Comparison of ENCODE assay signal across 2 cellular contexts in the genomic region with DNA sequence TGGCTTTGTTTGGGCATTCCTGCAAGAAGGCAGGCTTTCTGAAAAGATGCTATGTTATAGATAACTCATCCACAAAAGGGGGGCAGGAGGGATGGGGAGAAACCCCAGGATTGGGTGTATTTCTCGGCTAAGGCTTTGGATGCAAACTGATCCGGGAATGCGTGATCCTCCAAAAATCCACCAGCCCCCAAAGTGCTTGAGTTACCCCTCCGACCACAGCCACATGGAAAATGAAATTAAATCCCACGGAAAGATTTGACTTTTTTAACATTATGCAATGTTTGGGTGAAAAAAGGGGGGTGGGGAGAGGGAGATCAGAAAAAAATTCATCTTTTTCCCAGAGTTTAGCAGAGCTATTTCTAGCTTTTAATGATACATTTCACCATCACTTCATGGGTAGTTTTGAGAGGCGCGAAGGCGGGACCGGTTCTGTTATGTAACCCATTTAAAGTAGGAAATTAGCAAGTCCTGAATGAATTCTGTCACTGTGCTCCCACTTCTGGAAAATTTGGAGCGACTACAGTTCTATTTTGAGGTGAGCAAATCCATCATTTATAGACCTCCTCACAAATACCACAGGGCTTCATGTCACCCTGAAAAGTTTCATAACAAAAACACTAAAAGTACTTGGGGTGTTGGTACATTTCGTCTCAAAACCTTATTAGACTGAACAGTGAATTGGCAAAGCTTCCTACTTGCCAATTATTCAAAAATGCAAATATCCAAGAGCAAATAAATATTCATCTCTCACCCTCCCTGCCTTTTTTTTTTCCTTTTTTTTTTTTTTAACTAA.
TF ChIP-seq lines count a peak whose summit lies in the region.

No MANE protein-coding gene starts in this region.

TF ChIP-seq in HCT116, 20 proteins besides CTCF, POLR2A, EP300 and RAD21:
- no peak for TF ChIP-seq SP1 (IDR thresholded peaks at IDR 0.05; ENCODE audit: low read depth)
- TF ChIP-seq, protein P1, sequence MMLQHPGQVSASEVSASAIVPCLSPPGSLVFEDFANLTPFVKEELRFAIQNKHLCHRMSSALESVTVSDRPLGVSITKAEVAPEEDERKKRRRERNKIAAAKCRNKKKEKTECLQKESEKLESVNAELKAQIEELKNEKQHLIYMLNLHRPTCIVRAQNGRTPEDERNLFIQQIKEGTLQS (IDR thresholded peaks at IDR 0.05): no peak
- TF ChIP-seq, protein P2, sequence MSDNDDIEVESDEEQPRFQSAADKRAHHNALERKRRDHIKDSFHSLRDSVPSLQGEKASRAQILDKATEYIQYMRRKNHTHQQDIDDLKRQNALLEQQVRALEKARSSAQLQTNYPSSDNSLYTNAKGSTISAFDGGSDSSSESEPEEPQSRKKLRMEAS (IDR thresholded peaks at IDR 0.05): no peak
- TF ChIP-seq SRF (IDR thresholded peaks at IDR 0.05; ENCODE audit: low read depth): no peak
TF ChIP-seq in HCT116: peak in this region for 0.

TF ChIP-seq in GM12878, 131 proteins besides CTCF, POLR2A, EP300 and RAD21:
- TF ChIP-seq, protein P3, sequence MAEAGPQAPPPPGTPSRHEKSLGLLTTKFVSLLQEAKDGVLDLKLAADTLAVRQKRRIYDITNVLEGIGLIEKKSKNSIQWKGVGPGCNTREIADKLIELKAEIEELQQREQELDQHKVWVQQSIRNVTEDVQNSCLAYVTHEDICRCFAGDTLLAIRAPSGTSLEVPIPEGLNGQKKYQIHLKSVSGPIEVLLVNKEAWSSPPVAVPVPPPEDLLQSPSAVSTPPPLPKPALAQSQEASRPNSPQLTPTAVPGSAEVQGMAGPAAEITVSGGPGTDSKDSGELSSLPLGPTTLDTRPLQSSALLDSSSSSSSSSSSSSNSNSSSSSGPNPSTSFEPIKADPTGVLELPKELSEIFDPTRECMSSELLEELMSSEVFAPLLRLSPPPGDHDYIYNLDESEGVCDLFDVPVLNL (IDR thresholded peaks at IDR 0.05; ENCODE audit: low read depth, low read length): no peak
- TF ChIP-seq, protein P4, sequence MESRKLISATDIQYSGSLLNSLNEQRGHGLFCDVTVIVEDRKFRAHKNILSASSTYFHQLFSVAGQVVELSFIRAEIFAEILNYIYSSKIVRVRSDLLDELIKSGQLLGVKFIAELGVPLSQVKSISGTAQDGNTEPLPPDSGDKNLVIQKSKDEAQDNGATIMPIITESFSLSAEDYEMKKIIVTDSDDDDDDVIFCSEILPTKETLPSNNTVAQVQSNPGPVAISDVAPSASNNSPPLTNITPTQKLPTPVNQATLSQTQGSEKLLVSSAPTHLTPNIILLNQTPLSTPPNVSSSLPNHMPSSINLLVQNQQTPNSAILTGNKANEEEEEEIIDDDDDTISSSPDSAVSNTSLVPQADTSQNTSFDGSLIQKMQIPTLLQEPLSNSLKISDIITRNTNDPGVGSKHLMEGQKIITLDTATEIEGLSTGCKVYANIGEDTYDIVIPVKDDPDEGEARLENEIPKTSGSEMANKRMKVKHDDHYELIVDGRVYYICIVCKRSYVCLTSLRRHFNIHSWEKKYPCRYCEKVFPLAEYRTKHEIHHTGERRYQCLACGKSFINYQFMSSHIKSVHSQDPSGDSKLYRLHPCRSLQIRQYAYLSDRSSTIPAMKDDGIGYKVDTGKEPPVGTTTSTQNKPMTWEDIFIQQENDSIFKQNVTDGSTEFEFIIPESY (IDR thresholded peaks at IDR 0.05): no peak
- TF ChIP-seq TBL1XR1 (IDR thresholded peaks at IDR 0.05; ENCODE audit: low read depth, low read length): no peak
- no peak for TF ChIP-seq KDM1A (IDR thresholded peaks at IDR 0.05; ENCODE audit: borderline replicate concordance)
- TF ChIP-seq, protein P5, sequence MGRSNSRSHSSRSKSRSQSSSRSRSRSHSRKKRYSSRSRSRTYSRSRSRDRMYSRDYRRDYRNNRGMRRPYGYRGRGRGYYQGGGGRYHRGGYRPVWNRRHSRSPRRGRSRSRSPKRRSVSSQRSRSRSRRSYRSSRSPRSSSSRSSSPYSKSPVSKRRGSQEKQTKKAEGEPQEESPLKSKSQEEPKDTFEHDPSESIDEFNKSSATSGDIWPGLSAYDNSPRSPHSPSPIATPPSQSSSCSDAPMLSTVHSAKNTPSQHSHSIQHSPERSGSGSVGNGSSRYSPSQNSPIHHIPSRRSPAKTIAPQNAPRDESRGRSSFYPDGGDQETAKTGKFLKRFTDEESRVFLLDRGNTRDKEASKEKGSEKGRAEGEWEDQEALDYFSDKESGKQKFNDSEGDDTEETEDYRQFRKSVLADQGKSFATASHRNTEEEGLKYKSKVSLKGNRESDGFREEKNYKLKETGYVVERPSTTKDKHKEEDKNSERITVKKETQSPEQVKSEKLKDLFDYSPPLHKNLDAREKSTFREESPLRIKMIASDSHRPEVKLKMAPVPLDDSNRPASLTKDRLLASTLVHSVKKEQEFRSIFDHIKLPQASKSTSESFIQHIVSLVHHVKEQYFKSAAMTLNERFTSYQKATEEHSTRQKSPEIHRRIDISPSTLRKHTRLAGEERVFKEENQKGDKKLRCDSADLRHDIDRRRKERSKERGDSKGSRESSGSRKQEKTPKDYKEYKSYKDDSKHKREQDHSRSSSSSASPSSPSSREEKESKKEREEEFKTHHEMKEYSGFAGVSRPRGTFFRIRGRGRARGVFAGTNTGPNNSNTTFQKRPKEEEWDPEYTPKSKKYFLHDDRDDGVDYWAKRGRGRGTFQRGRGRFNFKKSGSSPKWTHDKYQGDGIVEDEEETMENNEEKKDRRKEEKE (IDR thresholded peaks at IDR 0.05): no peak
- no peak for TF ChIP-seq ZNF24 (IDR thresholded peaks at IDR 0.05)
